21 cellular contexts compared by ENCODE assay signal in the genomic region with DNA sequence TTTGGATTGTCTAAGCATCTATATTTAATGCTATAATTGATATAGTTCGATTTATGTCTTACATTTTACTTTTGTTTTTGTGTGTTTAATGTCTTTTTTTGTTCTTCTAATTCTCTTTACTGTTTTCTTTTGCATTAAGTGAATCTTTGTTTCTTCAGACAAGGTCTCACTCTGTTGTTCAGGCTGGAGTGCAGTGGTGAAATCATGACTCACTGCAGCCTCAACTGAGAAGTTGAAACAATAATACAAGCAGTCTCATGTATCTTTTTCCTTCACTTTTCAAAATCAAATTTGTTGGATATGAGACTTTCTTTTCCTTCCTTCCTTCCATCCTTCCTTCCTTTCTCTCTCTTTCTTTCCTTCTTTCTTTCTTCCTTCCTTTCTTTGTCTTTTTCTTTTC.
"Had no signal": no experiment of that assay in that cellular context is flagged by ENCODE, and none has a peak within 500 bp of the region (broad histone marks: within the 10 kb centered on the region; RNA-seq: fewer than 3 reads in every experiment).

No MANE protein-coding gene starts in this region.

- H3K4me3 ChIP-seq: adrenal gland, dorsolateral prefrontal cortex, gastrocnemius medialis, lung, thyroid gland had no signal

- ATAC-seq: activated CD4-positive, alpha-beta T cell treated with anti-CD3 and anti-CD28 coated beads for 36 hours; activated naive CD4-positive, alpha-beta T cell treated with anti-CD3 and anti-CD28 coated beads, Interleukin-2, amount 50 U/mL, for 72 hours; gastrocnemius medialis; left lobe of liver; natural killer cell treated with Interleukin-12 subunit alpha and Interleukin-12 subunit beta and Interleukin-15 and Interleukin-18, amount 100 ng/mL, for 72 hours; T-helper 17 cell had no signal

- DNase-seq: activated CD4-positive, alpha-beta T cell treated with anti-CD3 and anti-CD28 coated beads for 36 hours; activated CD4-positive, alpha-beta T cell treated with anti-CD3 and anti-CD28 coated beads, Interleukin-2, amount 50 U/mL, for 48 hours; activated gamma-delta T cell treated with Interleukin-2 at 50 U/mL for 16 hours; adrenal gland; caudate nucleus; dorsolateral prefrontal cortex; erythroblast; gastrocnemius medialis; head of caudate nucleus; nucleus accumbens; retina; stimulated activated CD4-positive, alpha-beta T cell treated with anti-CD3 and anti-CD28 coated beads, Interleukin-12 subunit alpha, Interleukin-12 subunit beta, amount 100 ng/mL, for 4 hours; stimulated activated CD4-positive, alpha-beta T cell treated with anti-CD3 and anti-CD28 coated beads, Interleukin-1b, Interleukin-23, amount 100 ng/mL, for 48 hours; stimulated activated CD8-positive, alpha-beta memory T cell treated with anti-CD3 and anti-CD28 coated beads, Interleukin-4, amount 100 ng/mL, for 48 hours; stimulated activated naive CD4-positive, alpha-beta T cell treated with Interleukin-2 at 50 U/mL for 16 hours; T-helper 17 cell; thyroid gland had no signal
